8 cellular contexts compared by ENCODE assay signal in genomic region chr13:107866007-107866665, GRCh38.
A peak's percentile ranks its signal among the peaks of the same experiment; 100 is the strongest.
DNase-seq lines count a peak whose midpoint lies in the region; ATAC-seq and TF ChIP-seq lines count a peak whose summit lies in the region.

No MANE protein-coding gene starts in this region.

- TF ChIP-seq CTCF in Caco-2 (IDR thresholded peaks at IDR 0.05; ENCODE audit: insufficient read depth in 1 of 2, low read depth in 1 of 2, low read length in 1 of 2, severe bottlenecking in 1 of 2, unreplicated experiment in 1 of 2) = no peak

- no peak overlapping the region for H3K27ac Mint-ChIP-seq in naive thymus-derived CD8-positive, alpha-beta T cell
- no peak overlapping the region for H3K27ac Mint-ChIP-seq in Caco-2 (ENCODE audit: unreplicated experiment)

- ATAC-seq in naive thymus-derived CD8-positive, alpha-beta T cell = no peak
- ATAC-seq in HG03442 (IDR thresholded peaks at IDR 0.05; ENCODE audit: unreplicated experiment) = no peak

- POLR2A ChIA-PET in naive thymus-derived CD8-positive, alpha-beta T cell (lab: Charles Lee) = no interaction called here
- POLR2A ChIA-PET in Caco-2 (lab: Charles Lee) = no interaction called here

- peaks cover 27 to 57% (median 41%) of the 10 kb centered on the region in 5 donors for H3K27me3 Mint-ChIP-seq in naive thymus-derived CD8-positive, alpha-beta T cell
- H3K27me3 Mint-ChIP-seq in Caco-2 (ENCODE audit: insufficient read depth, unreplicated experiment) = no peaks in the 10 kb centered on the region

- H3K4me3 ChIP-seq in Caco-2 (ENCODE audit: low read depth, low read length) = no peak overlapping the region

- CTCF ChIA-PET in Caco-2 (lab: Charles Lee) = no interaction called here

- peaks cover 0 to 7% (median 5%) of the 10 kb centered on the region in 3 donors for H3K36me3 Mint-ChIP-seq in naive thymus-derived CD8-positive, alpha-beta T cell
- H3K36me3 Mint-ChIP-seq in Caco-2 (ENCODE audit: insufficient read depth, unreplicated experiment) = no peaks in the 10 kb centered on the region

- peaks cover 0 to 15% (median 4%) of the 10 kb centered on the region in 9 donors for H3K9me3 Mint-ChIP-seq in naive thymus-derived CD8-positive, alpha-beta T cell
- H3K9me3 Mint-ChIP-seq in Caco-2 (ENCODE audit: unreplicated experiment) = no peaks in the 10 kb centered on the region

- H3K4me3 Mint-ChIP-seq in naive thymus-derived CD8-positive, alpha-beta T cell = peak overlapping the region in 6 of 10 donors; percentile 41 to 83 (median 58)
- no peak overlapping the region for H3K4me3 Mint-ChIP-seq in Caco-2 (ENCODE audit: unreplicated experiment)

- no TSS peak for BruUV-seq in Caco-2 (replicated peaks; lab: Mats Ljungman, UMichigan)

- H3K4me1 Mint-ChIP-seq in naive thymus-derived CD8-positive, alpha-beta T cell = peaks cover 6 to 20% (median 11%) of the 10 kb centered on the region in 4 donors
- no peaks in the 10 kb centered on the region for H3K4me1 Mint-ChIP-seq in Caco-2 (ENCODE audit: low read depth, unreplicated experiment)

- H3K4me1 ChIP-seq in Caco-2 = no peaks in the 10 kb centered on the region

- no peaks in the 10 kb centered on the region for H3K36me3 ChIP-seq in Caco-2 (ENCODE audit: control insufficient read depth, insufficient read depth, low read length)

- intact Hi-C loops in Caco-2 (cut with micrococcal nuclease; ENCODE audit: unreplicated experiment) = no loop called here

- no peaks in the 10 kb centered on the region for H3K27me3 ChIP-seq in Caco-2 (replicated peaks; ENCODE audit: control insufficient read depth, insufficient read depth, low read length)

- H3K9me3 ChIP-seq in Caco-2 = no peaks in the 10 kb centered on the region

- DNase-seq in DMS53 treated with DMSO at 0.1 percent for 48 hours (lab: John Stamatoyannopoulos, UW; ENCODE audit: unreplicated experiment) = peak; percentile 17
- DNase-seq in NCI-H2171 treated with DMSO at 0.1 percent for 48 hours (lab: John Stamatoyannopoulos, UW) = peak; percentile 36
- DNase-seq in dedifferentiated amniotic fluid mesenchymal stem cell (ENCODE audit: extremely low spot score) = peak; percentile 31
- DNase-seq in naive thymus-derived CD8-positive, alpha-beta T cell = no peak
- DNase-seq in SKM-1 (lab: John Stamatoyannopoulos, UW; ENCODE audit: unreplicated experiment) = no peak
- no peak for DNase-seq in SIG-M5 (lab: John Stamatoyannopoulos, UW)
- DNase-seq in Caco-2 = no peak

Comparison
In these comparisons a context has a peak if more than half of its experiments do, and no peak if none do; other contexts are left out.
1. DNase-seq: peak in DMS53 treated with DMSO at 0.1 percent for 48 hours (single experiment), NCI-H2171 treated with DMSO at 0.1 percent for 48 hours (single experiment) and dedifferentiated amniotic fluid mesenchymal stem cell (single experiment); none in naive thymus-derived CD8-positive, alpha-beta T cell (0 of 10), SKM-1 (single experiment), SIG-M5 (single experiment) and Caco-2 (0 of 2).